ENCODE assay signal across 9 cellular contexts in the genomic region with DNA sequence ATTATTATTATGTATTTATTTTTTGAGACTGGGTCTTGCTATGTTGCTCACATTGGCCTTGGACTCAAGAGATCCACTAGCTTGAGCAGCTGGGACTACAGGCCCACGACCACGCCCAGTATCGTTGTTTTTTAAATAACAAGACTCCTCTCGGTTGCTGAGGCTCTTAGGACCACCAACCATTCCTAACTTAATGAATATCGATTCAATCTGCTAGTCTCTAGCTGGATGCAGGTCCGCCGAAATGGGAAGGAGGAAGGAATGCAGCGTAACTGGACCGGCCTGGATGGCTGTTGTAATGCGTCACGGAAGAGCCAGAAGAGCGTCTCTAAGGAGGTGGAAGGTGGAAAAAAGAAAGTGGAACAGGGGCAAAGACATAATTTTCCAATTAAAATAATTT. TPM values are rescaled to one million over a fixed set of nuclear protein-coding genes. Genes with fewer than 3 reads are reported as not detected.
DNase-seq lines count a peak whose midpoint lies in the region; ATAC-seq and TF ChIP-seq lines count a peak whose summit lies in the region.
"Had no signal": no experiment of that assay in that cellular context is flagged by ENCODE, and none has a peak within 500 bp of the region (broad histone marks: within the 10 kb centered on the region; RNA-seq: fewer than 3 reads in every experiment).

No MANE protein-coding gene starts in this region.

- H2AFZ ChIP-seq in hepatocyte, result no peak overlapping the region
- H2AFZ ChIP-seq in smooth muscle cell (ENCODE audit: low read depth), result no peak overlapping the region

- 62% methylated on average over 12 of the region's 12 CpGs for WGBS in hepatocyte (ENCODE audit: low lambda C conversion rate, missing lambda C conversion rate)
- 22% methylated on average over 12 of the region's 12 CpGs for WGBS in smooth muscle cell (ENCODE audit: low lambda C conversion rate)

- peak overlapping the region; percentile 26 for H3K27ac Mint-ChIP-seq in activated B cell treated with CpG ODN at 0.5 μM for 24 hours

- no peaks in the 10 kb centered on the region for H3K9me2 ChIP-seq in hepatocyte (replicated peaks; ENCODE audit: insufficient read depth)

- H3K4me3 Mint-ChIP-seq in activated B cell treated with CpG ODN at 0.5 μM for 24 hours, result peak overlapping the region; percentile 96

- H3K4me1 Mint-ChIP-seq in activated B cell treated with CpG ODN at 0.5 μM for 24 hours, result peaks cover 46% of the 10 kb centered on the region

- POLR2A ChIA-PET in HEK293 (lab: Yijun Ruan, JAX) (no interaction called here), activated B cell treated with CpG ODN at 0.5 μM for 24 hours (lab: Charles Lee) (no interaction called here)

- no peaks in the 10 kb centered on the region for H3K27me3 Mint-ChIP-seq in activated B cell treated with CpG ODN at 0.5 μM for 24 hours

- intact Hi-C loops in activated B cell treated with CpG ODN at 0.5 μM for 24 hours (cut with micrococcal nuclease), result loop anchor here (5.0 to 10.0 kb wide), 2 partner anchors 46 to 1669 kb away; partner anchors contain the start of genes C2CD4A and VPS13C

- H3K27me3 ChIP-seq in hepatocyte (no peaks in the 10 kb centered on the region), smooth muscle cell (ENCODE audit: low read depth) (no peaks in the 10 kb centered on the region), WERI-Rb-1 (ENCODE audit: insufficient read depth, low read depth, severe bottlenecking) (no peaks in the 10 kb centered on the region)

- H3K36me3 ChIP-seq in HEK293 (ENCODE audit: control insufficient read depth in 2 of 2, insufficient read depth in 1 of 2, low read length in 2 of 2) (peaks cover 0 to 30% of the 10 kb centered on the region in 2 experiments; a peak in 2 of 3 replicates), hepatocyte (replicated peaks; ENCODE audit: insufficient read depth, low read depth) (no peaks in the 10 kb centered on the region), smooth muscle cell (ENCODE audit: low read depth) (no peaks in the 10 kb centered on the region), WERI-Rb-1 (no peaks in the 10 kb centered on the region)

- H3K4me1 ChIP-seq in HEK293 (ENCODE audit: control insufficient read depth, insufficient read depth, low read length) (peaks cover 36% of the 10 kb centered on the region), hepatocyte (ENCODE audit: insufficient read depth) (peaks cover 71% of the 10 kb centered on the region), smooth muscle cell (ENCODE audit: low read depth) (peaks cover 62% of the 10 kb centered on the region)

- H3K27ac ChIP-seq in HEK293 (ENCODE audit: extremely low read depth, low read depth, low read length), result no peak overlapping the region
- peak overlapping the region; percentile 100 for H3K27ac ChIP-seq in hepatocyte
- H3K27ac ChIP-seq in smooth muscle cell (ENCODE audit: low read depth), result peak overlapping the region; percentile 99
- H3K27ac ChIP-seq in WERI-Rb-1, result no peak overlapping the region

- CTCF ChIA-PET in HEK293 (lab: Yijun Ruan, JAX) (interaction anchor here (1.1 kb wide), 1 partner anchor 36 kb away, joined by 3 read pairs; no protein-coding TSS in a partner anchor), activated B cell treated with CpG ODN at 0.5 μM for 24 hours (lab: Charles Lee) (no interaction called here)

- H3K9me3 ChIP-seq in HEK293 (ENCODE audit: control insufficient read depth, insufficient read depth, low read depth, low read length) (no peaks in the 10 kb centered on the region), hepatocyte (ENCODE audit: low read depth) (no peaks in the 10 kb centered on the region), smooth muscle cell (replicated peaks; ENCODE audit: low read depth) (no peaks in the 10 kb centered on the region), WERI-Rb-1 (ENCODE audit: severe bottlenecking) (no peaks in the 10 kb centered on the region)

- TF ChIP-seq CTCF in HEK293 (tag by site-specific recombination; IDR thresholded peaks at IDR 0.05), result no peak
- TF ChIP-seq CTCF in activated B cell treated with CpG ODN at 0.5 μM for 24 hours (IDR thresholded peaks at IDR 0.05), result no peak
- TF ChIP-seq CTCF in hepatocyte (IDR thresholded peaks at IDR 0.05; ENCODE audit: poor library complexity), result no peak
- TF ChIP-seq CTCF in smooth muscle cell (IDR thresholded peaks at IDR 0.05; ENCODE audit: borderline replicate concordance, insufficient read depth, poor library complexity, severe bottlenecking), result no peak
- no peak for TF ChIP-seq CTCF in WERI-Rb-1 (IDR thresholded peaks at IDR 0.05; ENCODE audit: low read depth, low read length)

- H3K79me2 ChIP-seq in hepatocyte (peaks cover 58% of the 10 kb centered on the region), smooth muscle cell (ENCODE audit: low read depth) (peaks cover 63% of the 10 kb centered on the region)

- ATAC-seq in activated B cell treated with CpG ODN at 0.5 μM for 24 hours (ENCODE audit: low read depth) (no peak), HG02763 (IDR thresholded peaks at IDR 0.05; ENCODE audit: unreplicated experiment) (no peak)

- DNase-seq in activated B cell treated with CpG ODN at 0.5 μM for 24 hours (no peak), hepatocyte (ENCODE audit: low spot score) (no peak), smooth muscle cell (lab: John Stamatoyannopoulos, UW; ENCODE audit: unreplicated experiment) (no peak), kidney tubule cell (ENCODE audit: low spot score) (no peak), pons (ENCODE audit: low spot score) (no peak), WERI-Rb-1 (no peak)
- DNase-seq: effector memory CD4-positive, alpha-beta T cell had no signal

- H4K20me1 ChIP-seq in hepatocyte (ENCODE audit: insufficient read depth, poor library complexity, severe bottlenecking) (peaks cover 18% of the 10 kb centered on the region), smooth muscle cell (ENCODE audit: low read depth) (peaks cover 62% of the 10 kb centered on the region)

- H3K4me2 ChIP-seq in hepatocyte, result peak overlapping the region; percentile 93
- peak overlapping the region; percentile 89 for H3K4me2 ChIP-seq in smooth muscle cell

- H3K4me3 ChIP-seq in HEK293 (ENCODE audit: low read depth, low read length) (peak overlapping the region; percentile 13; the same call in 1 of the 2 replicates), hepatocyte (peak overlapping the region; percentile 94), smooth muscle cell (peak overlapping the region; percentile 98), WERI-Rb-1 (ENCODE audit: low read depth, low read length) (no peak overlapping the region)

- peaks cover 41% of the 10 kb centered on the region for H3K36me3 Mint-ChIP-seq in activated B cell treated with CpG ODN at 0.5 μM for 24 hours (ENCODE audit: low read depth)

- H3K9ac ChIP-seq in smooth muscle cell (ENCODE audit: low read depth), result peak overlapping the region; percentile 99

- H3K9me3 Mint-ChIP-seq in activated B cell treated with CpG ODN at 0.5 μM for 24 hours, result no peaks in the 10 kb centered on the region

- peaks cover 66% of the 10 kb centered on the region for H3F3A ChIP-seq in smooth muscle cell (ENCODE audit: low read depth)

TF ChIP-seq in HEK293, 187 proteins besides CTCF, POLR2A, EP300 and RAD21 (continues in another document):
- no peak for TF ChIP-seq ZNF138 (tag by site-specific recombination; IDR thresholded peaks at IDR 0.05; ENCODE audit: borderline replicate concordance)
- TF ChIP-seq ZNF350 (tag by site-specific recombination; IDR thresholded peaks at IDR 0.05), result no peak
- TF ChIP-seq ZNF610 (tag by site-specific recombination; IDR thresholded peaks at IDR 0.05; ENCODE audit: borderline replicate concordance), result no peak
- TF ChIP-seq ZNF169 (tag by site-specific recombination; IDR thresholded peaks at IDR 0.05), result no peak
- TF ChIP-seq HIC1 (tag by site-specific recombination; IDR thresholded peaks at IDR 0.05), result no peak
- TF ChIP-seq REPIN1 (tag by site-specific recombination; IDR thresholded peaks at IDR 0.05; ENCODE audit: low read depth), result no peak
- no peak for TF ChIP-seq OSR2 (tag by site-specific recombination; IDR thresholded peaks at IDR 0.05)
- TF ChIP-seq BCL11B (tag by site-specific recombination; IDR thresholded peaks at IDR 0.05; ENCODE audit: low read depth), result no peak
- no peak for TF ChIP-seq ZNF223 (tag by site-specific recombination; IDR thresholded peaks at IDR 0.05)
- no peak for TF ChIP-seq ZNF398 (tag by site-specific recombination; IDR thresholded peaks at IDR 0.05)
- no peak for TF ChIP-seq ZNF830 (tag by site-specific recombination; IDR thresholded peaks at IDR 0.05; ENCODE audit: low read depth)

RNA-seq across cellular contexts. Expression of gene ANXA2, which starts 1.7 kb away (rescaled TPM):
- 218 and 231 TPM in 2 replicates for total RNA-seq in activated B cell treated with CpG ODN at 0.5 μM for 24 hours
- total RNA-seq in hepatocyte, result 1,102 and 1,220 TPM in 2 replicates
- polyA plus RNA-seq in hepatocyte, result 1,699 and 1,702 TPM in 2 replicates
- total RNA-seq in smooth muscle cell, result 2,380 and 2,477 TPM in 2 replicates
- 2,665 and 3,194 TPM in 2 replicates for polyA plus RNA-seq in smooth muscle cell

Comparison
In these comparisons a context has a peak if more than half of its experiments do, and no peak if none do; other contexts are left out.
1. H3K27ac ChIP-seq: peak in hepatocyte (single experiment) and smooth muscle cell (single experiment); none in HEK293 (single experiment) and WERI-Rb-1 (single experiment).